Comparison of ENCODE assay signal across 18 cellular contexts in the genomic region with DNA sequence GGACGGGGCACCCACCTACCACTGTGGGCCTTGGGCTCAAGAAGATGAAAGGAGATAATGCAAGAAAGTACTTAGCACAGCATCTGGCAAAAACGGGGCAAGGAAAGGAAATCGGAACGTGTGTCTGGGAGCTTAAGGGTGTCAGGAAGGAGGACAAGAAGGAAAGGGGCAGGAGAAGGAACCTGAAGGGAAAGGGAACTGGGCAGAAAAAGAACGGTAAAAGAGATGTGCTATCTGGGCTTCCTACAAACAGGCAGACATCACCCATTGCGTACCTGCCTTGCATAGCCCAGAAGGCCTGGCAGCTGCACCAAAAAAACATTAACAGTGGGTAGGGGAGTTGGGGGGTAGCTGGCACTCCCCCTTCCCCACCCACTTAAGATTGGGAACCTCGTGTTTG. TPM values are rescaled to one million over a fixed set of nuclear protein-coding genes. Genes with fewer than 3 reads are reported as not detected.
A peak's percentile ranks its signal among the peaks of the same experiment; 100 is the strongest.
DNase-seq lines count a peak whose midpoint lies in the region; ATAC-seq, FAIRE-seq and TF ChIP-seq lines count a peak whose summit lies in the region.
"Had no signal": no experiment of that assay in that cellular context is flagged by ENCODE, and none has a peak within 500 bp of the region (broad histone marks: within the 10 kb centered on the region; RNA-seq: fewer than 3 reads in every experiment).

No MANE protein-coding gene starts in this region.

- H3K4me3 ChIP-seq in PC-3 (ENCODE audit: low read length) (no peak overlapping the region), osteoblast (ENCODE audit: insufficient read depth, low read length) (no peak overlapping the region)
- H3K4me3 ChIP-seq: HAP-1, pancreas, skin epidermis, testis had no signal

- peaks cover 39% of the 10 kb centered on the region for H3K4me1 Mint-ChIP-seq in glutamatergic neuron (ENCODE audit: low read depth, unreplicated experiment)

- peak overlapping the region; percentile 47 for H3K4me3 Mint-ChIP-seq in glutamatergic neuron (ENCODE audit: unreplicated experiment)
- H3K4me3 Mint-ChIP-seq: central memory CD8-positive, alpha-beta T cell had no signal

- ATAC-seq in PC-3: 0 out of 2 replicates have a peak, but pooled peaks have one; percentile 1
- ATAC-seq in GM18907 (IDR thresholded peaks at IDR 0.05; ENCODE audit: unreplicated experiment): no peak
- ATAC-seq: Right ventricle myocardium inferior had no signal

- TF ChIP-seq CTCF in PC-3 (conservative IDR thresholded peaks at IDR 0.05; ENCODE audit: low read depth, low read length): no peak
- TF ChIP-seq CTCF in glutamatergic neuron (IDR thresholded peaks at IDR 0.05; ENCODE audit: partially characterized antibody, unreplicated experiment): no peak
- no peak for TF ChIP-seq CTCF in osteoblast (IDR thresholded peaks at IDR 0.05; ENCODE audit: extremely low read depth, low read depth, low read length)

- no TSS peak for BruUV-seq in PC-3 (replicated peaks; lab: Mats Ljungman, UMichigan)

- H3K9me2 ChIP-seq in PC-3 (replicated peaks; ENCODE audit: low read length): no peaks in the 10 kb centered on the region

- H3K27me3 ChIP-seq in PC-3 (ENCODE audit: low read length): no peaks in the 10 kb centered on the region
- H3K27me3 ChIP-seq in osteoblast (ENCODE audit: insufficient read depth, low read length): no peaks in the 10 kb centered on the region
- H3K27me3 ChIP-seq: pancreas, testis had no signal

- H3F3A ChIP-seq in PC-3 (ENCODE audit: low read length, unreplicated experiment): no peaks in the 10 kb centered on the region

- H3K9me3 ChIP-seq in PC-3 (ENCODE audit: low read length) (no peaks in the 10 kb centered on the region), osteoblast (ENCODE audit: low read depth, low read length) (no peaks in the 10 kb centered on the region)
- H3K9me3 ChIP-seq: HAP-1, pancreas, testis had no signal

- DNase-seq in GM12891 (ENCODE audit: insufficient read length, low spot score) (no peak), PC-3 (no peak), glutamatergic neuron (no peak), osteoblast (ENCODE audit: insufficient read length, low spot score, missing footprints) (peak; percentile 71), NCI-H2171 treated with DMSO at 0.1 percent for 48 hours (lab: John Stamatoyannopoulos, UW) (no peak)
- DNase-seq in activated T-cell treated with anti-CD3 and anti-CD28 coated beads, Interleukin-2, amount 50 U/mL, for 1 hour: no peak
- DNase-seq: activated CD4-positive, CD25-positive, alpha-beta regulatory T cell treated with anti-CD3 and anti-CD28 coated beads, Interleukin-2, amount 50 U/mL, for 72 hours; AML-193; kidney; NCI-H446; pancreas; testis had no signal

- TF ChIP-seq POLR2A in GM12891 (IDR thresholded peaks at IDR 0.05; ENCODE audit: low read depth, low read length): no peak

- H3K9me3 Mint-ChIP-seq in glutamatergic neuron (ENCODE audit: unreplicated experiment): peaks cover 17% of the 10 kb centered on the region
- H3K9me3 Mint-ChIP-seq: activated T-helper 2 cell treated with anti-CD3 and anti-CD28 coated beads, Interferon-gamma antibody, Interleukin-2, Interleukin-4, amounts not matched to agents 10 μg/mL and 5 μg/mL and 100 μg/mL, durations not matched to agents 14 hours and 24 hours and 36 hours; central memory CD8-positive, alpha-beta T cell had no signal

- intact Hi-C loops in PC-3 (cut with micrococcal nuclease): no loop called here

- H3K9ac ChIP-seq in PC-3 (ENCODE audit: low read length): no peak overlapping the region

- H3K79me2 ChIP-seq in PC-3 (ENCODE audit: low read length) (no peaks in the 10 kb centered on the region), osteoblast (ENCODE audit: insufficient read depth, low read length) (no peaks in the 10 kb centered on the region)

- peaks cover 4% of the 10 kb centered on the region for H3K36me3 Mint-ChIP-seq in glutamatergic neuron (ENCODE audit: unreplicated experiment)

- H2AFZ ChIP-seq in PC-3 (ENCODE audit: low read length) (no peak overlapping the region), osteoblast (ENCODE audit: low read length) (no peak overlapping the region)

- H3K4me2 ChIP-seq in PC-3 (ENCODE audit: low read length): no peak overlapping the region
- no peak overlapping the region for H3K4me2 ChIP-seq in osteoblast (ENCODE audit: insufficient read depth, low read length)

- CTCF ChIA-PET in PC-3 (lab: Charles Lee): interaction anchor here (0.5 to 0.6 kb wide), 2 partner anchors 8 to 29 kb away, joined by 4 to 6 read pairs; no protein-coding TSS in a partner anchor

- FAIRE-seq in GM12891 (lab: Jason Lieb, UNC): no peak
- FAIRE-seq: kidney, pancreas had no signal

- H3K4me1 ChIP-seq in PC-3 (ENCODE audit: insufficient read depth, low read length) (peaks cover 17% of the 10 kb centered on the region; the same call in 1 of the 2 replicates), osteoblast (ENCODE audit: insufficient read depth, low read length) (peaks cover under 1% of the 10 kb centered on the region)

- H3K27ac Mint-ChIP-seq in glutamatergic neuron (ENCODE audit: unreplicated experiment): peak overlapping the region; percentile 100
- H3K27ac Mint-ChIP-seq: activated T-helper 2 cell treated with anti-CD3 and anti-CD28 coated beads, Interferon-gamma antibody, Interleukin-2, Interleukin-4, amounts not matched to agents 10 μg/mL and 5 μg/mL and 100 μg/mL, durations not matched to agents 14 hours and 24 hours and 36 hours had no signal

- no peak overlapping the region for H3K27ac ChIP-seq in PC-3 (ENCODE audit: low read length)
- no peak overlapping the region for H3K27ac ChIP-seq in osteoblast (ENCODE audit: low read depth, low read length)
- H3K27ac ChIP-seq: pancreas, testis had no signal

- H4K20me1 ChIP-seq in PC-3 (ENCODE audit: low read length) (no peaks in the 10 kb centered on the region), osteoblast (ENCODE audit: insufficient read depth, low read length) (no peaks in the 10 kb centered on the region)

- POLR2A ChIA-PET in PC-3 (lab: Charles Lee; ENCODE audit: unreplicated experiment): no interaction called here

- peaks cover 32% of the 10 kb centered on the region for H3K27me3 Mint-ChIP-seq in glutamatergic neuron (ENCODE audit: unreplicated experiment)
- H3K27me3 Mint-ChIP-seq: central memory CD8-positive, alpha-beta T cell had no signal

- H3K36me3 ChIP-seq in PC-3 (ENCODE audit: low read depth, low read length) (peaks cover 8% of the 10 kb centered on the region; the same call in 1 of the 2 replicates), osteoblast (ENCODE audit: insufficient read depth, low read length) (peaks cover 21% of the 10 kb centered on the region)
- H3K36me3 ChIP-seq: HAP-1 had no signal

TF ChIP-seq in GM12891, 5 proteins besides CTCF, POLR2A, EP300 and RAD21:
- TF ChIP-seq TAF1 (IDR thresholded peaks at IDR 0.05; ENCODE audit: low read depth, low read length) (no peak), POLR2AphosphoS5 (IDR thresholded peaks at IDR 0.05; ENCODE audit: low read depth, low read length) (peak; percentile 61; the same call in 1 of the 2 replicates), SPI1 (IDR thresholded peaks at IDR 0.05; ENCODE audit: low read depth, low read length) (no peak)

RNA-seq across cellular contexts. Expression of a gene that starts 1.0 kb away (rescaled TPM):
- 0.76 TPM for polyA plus RNA-seq in GM12891 (2012; ENCODE audit: low read depth, missing spikeins)
- total RNA-seq in PC-3 (2014; rRNA removed) (0.18 TPM in 1 of 2 replicates, not detected in the other), glutamatergic neuron (ENCODE audit: unreplicated experiment) (73.2 TPM), osteoblast (0.29 and 0.36 TPM in 2 replicates)
- total RNA-seq: Right ventricle myocardium inferior had no signal

RNA-seq across cellular contexts. Expression of a gene that starts 10.5 kb away (rescaled TPM):
- polyA plus RNA-seq in GM12891 (2012; ENCODE audit: low read depth, missing spikeins): 31.2 TPM
- 46.5 and 59.3 TPM in 2 replicates for total RNA-seq in PC-3 (2014; rRNA removed)
- 15.1 TPM for total RNA-seq in glutamatergic neuron (ENCODE audit: unreplicated experiment)
- 147 and 164 TPM in 2 replicates for total RNA-seq in osteoblast

RNA-seq across cellular contexts. Expression of a gene that starts 36.9 kb away (rescaled TPM):
- polyA plus RNA-seq in GM12891 (2012; ENCODE audit: low read depth, missing spikeins): 26.3 TPM
- total RNA-seq in PC-3 (2014; rRNA removed) (78.9 and 94.9 TPM in 2 replicates), glutamatergic neuron (ENCODE audit: unreplicated experiment) (70.9 TPM), osteoblast (79.0 and 98.1 TPM in 2 replicates)

RNA-seq across cellular contexts. Expression of a gene that starts 45.7 kb away (rescaled TPM):
- 1.3 TPM for polyA plus RNA-seq in GM12891 (2012; ENCODE audit: low read depth, missing spikeins)
- 80.4 and 85.0 TPM in 2 replicates for total RNA-seq in PC-3 (2014; rRNA removed)
- total RNA-seq in glutamatergic neuron (ENCODE audit: unreplicated experiment): 162 TPM
- 580 and 649 TPM in 2 replicates for total RNA-seq in osteoblast

RNA-seq across cellular contexts. Expression of a gene that starts 47.1 kb away (rescaled TPM):
- 67.7 TPM for polyA plus RNA-seq in GM12891 (2012; ENCODE audit: low read depth, missing spikeins)
- total RNA-seq in PC-3 (2014; rRNA removed) (101 and 113 TPM in 2 replicates), glutamatergic neuron (ENCODE audit: unreplicated experiment) (54.6 TPM), osteoblast (49.2 and 56.3 TPM in 2 replicates)

Comparison
In these comparisons a context has a peak if more than half of its experiments do, and no peak if none do; other contexts are left out.
1. RNA of a gene that starts 1.0 kb away (total RNA-seq): 73.2 TPM in glutamatergic neuron (single experiment); 0.29 to 0.36 TPM in osteoblast and 0.18 TPM in PC-3; every median in the first group is over 10 times any median in the second.